1 cellular context compared by ENCODE assay signal in the genomic region with DNA sequence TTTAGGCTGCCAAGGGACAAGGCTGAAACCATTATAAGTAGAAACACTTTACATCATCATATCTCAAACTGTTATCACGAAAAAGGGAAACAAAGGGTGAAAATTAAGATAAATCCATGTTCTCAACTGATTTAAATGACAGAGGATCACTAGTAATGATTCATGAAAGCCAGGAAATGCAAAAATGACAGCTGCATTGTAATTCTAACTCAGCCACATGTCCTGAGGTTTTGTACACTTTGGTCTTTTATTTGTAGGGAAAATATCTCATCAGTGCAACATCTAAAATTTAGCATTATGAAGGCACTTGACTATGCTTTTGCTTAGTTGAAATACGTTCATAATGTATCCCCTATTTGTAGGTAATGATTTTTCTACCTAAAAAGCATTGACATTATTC.
TF ChIP-seq lines count a peak whose summit lies in the region.

No MANE protein-coding gene starts in this region.

TF ChIP-seq in GM23338, 12 proteins besides CTCF, POLR2A, EP300 and RAD21 (continued from another document):
- TF ChIP-seq, protein P1, sequence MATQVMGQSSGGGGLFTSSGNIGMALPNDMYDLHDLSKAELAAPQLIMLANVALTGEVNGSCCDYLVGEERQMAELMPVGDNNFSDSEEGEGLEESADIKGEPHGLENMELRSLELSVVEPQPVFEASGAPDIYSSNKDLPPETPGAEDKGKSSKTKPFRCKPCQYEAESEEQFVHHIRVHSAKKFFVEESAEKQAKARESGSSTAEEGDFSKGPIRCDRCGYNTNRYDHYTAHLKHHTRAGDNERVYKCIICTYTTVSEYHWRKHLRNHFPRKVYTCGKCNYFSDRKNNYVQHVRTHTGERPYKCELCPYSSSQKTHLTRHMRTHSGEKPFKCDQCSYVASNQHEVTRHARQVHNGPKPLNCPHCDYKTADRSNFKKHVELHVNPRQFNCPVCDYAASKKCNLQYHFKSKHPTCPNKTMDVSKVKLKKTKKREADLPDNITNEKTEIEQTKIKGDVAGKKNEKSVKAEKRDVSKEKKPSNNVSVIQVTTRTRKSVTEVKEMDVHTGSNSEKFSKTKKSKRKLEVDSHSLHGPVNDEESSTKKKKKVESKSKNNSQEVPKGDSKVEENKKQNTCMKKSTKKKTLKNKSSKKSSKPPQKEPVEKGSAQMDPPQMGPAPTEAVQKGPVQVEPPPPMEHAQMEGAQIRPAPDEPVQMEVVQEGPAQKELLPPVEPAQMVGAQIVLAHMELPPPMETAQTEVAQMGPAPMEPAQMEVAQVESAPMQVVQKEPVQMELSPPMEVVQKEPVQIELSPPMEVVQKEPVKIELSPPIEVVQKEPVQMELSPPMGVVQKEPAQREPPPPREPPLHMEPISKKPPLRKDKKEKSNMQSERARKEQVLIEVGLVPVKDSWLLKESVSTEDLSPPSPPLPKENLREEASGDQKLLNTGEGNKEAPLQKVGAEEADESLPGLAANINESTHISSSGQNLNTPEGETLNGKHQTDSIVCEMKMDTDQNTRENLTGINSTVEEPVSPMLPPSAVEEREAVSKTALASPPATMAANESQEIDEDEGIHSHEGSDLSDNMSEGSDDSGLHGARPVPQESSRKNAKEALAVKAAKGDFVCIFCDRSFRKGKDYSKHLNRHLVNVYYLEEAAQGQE (IDR thresholded peaks at IDR 0.05; ENCODE audit: unreplicated experiment): no peak
- TF ChIP-seq, protein P2, sequence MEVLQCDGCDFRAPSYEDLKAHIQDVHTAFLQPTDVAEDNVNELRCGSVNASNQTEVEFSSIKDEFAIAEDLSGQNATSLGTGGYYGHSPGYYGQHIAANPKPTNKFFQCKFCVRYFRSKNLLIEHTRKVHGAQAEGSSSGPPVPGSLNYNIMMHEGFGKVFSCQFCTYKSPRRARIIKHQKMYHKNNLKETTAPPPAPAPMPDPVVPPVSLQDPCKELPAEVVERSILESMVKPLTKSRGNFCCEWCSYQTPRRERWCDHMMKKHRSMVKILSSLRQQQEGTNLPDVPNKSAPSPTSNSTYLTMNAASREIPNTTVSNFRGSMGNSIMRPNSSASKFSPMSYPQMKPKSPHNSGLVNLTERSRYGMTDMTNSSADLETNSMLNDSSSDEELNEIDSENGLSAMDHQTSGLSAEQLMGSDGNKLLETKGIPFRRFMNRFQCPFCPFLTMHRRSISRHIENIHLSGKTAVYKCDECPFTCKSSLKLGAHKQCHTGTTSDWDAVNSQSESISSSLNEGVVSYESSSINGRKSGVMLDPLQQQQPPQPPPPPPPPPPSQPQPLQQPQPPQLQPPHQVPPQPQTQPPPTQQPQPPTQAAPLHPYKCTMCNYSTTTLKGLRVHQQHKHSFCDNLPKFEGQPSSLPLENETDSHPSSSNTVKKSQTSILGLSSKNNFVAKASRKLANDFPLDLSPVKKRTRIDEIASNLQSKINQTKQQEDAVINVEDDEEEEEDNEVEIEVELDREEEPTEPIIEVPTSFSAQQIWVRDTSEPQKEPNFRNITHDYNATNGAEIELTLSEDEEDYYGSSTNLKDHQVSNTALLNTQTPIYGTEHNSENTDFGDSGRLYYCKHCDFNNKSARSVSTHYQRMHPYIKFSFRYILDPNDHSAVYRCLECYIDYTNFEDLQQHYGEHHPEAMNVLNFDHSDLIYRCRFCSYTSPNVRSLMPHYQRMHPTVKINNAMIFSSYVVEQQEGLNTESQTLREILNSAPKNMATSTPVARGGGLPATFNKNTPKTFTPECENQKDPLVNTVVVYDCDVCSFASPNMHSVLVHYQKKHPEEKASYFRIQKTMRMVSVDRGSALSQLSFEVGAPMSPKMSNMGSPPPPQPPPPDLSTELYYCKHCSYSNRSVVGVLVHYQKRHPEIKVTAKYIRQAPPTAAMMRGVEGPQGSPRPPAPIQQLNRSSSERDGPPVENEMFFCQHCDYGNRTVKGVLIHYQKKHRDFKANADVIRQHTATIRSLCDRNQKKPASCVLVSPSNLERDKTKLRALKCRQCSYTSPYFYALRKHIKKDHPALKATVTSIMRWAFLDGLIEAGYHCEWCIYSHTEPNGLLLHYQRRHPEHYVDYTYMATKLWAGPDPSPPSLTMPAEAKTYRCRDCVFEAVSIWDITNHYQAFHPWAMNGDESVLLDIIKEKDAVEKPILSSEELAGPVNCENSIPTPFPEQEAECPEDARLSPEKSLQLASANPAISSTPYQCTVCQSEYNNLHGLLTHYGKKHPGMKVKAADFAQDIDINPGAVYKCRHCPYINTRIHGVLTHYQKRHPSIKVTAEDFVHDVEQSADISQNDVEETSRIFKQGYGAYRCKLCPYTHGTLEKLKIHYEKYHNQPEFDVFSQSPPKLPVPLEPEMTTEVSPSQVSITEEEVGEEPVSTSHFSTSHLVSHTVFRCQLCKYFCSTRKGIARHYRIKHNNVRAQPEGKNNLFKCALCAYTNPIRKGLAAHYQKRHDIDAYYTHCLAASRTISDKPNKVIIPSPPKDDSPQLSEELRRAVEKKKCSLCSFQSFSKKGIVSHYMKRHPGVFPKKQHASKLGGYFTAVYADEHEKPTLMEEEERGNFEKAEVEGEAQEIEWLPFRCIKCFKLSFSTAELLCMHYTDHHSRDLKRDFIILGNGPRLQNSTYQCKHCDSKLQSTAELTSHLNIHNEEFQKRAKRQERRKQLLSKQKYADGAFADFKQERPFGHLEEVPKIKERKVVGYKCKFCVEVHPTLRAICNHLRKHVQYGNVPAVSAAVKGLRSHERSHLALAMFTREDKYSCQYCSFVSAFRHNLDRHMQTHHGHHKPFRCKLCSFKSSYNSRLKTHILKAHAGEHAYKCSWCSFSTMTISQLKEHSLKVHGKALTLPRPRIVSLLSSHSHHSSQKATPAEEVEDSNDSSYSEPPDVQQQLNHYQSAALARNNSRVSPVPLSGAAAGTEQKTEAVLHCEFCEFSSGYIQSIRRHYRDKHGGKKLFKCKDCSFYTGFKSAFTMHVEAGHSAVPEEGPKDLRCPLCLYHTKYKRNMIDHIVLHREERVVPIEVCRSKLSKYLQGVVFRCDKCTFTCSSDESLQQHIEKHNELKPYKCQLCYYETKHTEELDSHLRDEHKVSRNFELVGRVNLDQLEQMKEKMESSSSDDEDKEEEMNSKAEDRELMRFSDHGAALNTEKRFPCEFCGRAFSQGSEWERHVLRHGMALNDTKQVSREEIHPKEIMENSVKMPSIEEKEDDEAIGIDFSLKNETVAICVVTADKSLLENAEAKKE (CRISPR knock-in tag; IDR thresholded peaks at IDR 0.05): no peak
- TF ChIP-seq, protein P3, sequence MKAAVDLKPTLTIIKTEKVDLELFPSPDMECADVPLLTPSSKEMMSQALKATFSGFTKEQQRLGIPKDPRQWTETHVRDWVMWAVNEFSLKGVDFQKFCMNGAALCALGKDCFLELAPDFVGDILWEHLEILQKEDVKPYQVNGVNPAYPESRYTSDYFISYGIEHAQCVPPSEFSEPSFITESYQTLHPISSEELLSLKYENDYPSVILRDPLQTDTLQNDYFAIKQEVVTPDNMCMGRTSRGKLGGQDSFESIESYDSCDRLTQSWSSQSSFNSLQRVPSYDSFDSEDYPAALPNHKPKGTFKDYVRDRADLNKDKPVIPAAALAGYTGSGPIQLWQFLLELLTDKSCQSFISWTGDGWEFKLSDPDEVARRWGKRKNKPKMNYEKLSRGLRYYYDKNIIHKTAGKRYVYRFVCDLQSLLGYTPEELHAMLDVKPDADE (IDR thresholded peaks at IDR 0.05): no peak
